1 cellular context compared by ENCODE assay signal in the genomic region with DNA sequence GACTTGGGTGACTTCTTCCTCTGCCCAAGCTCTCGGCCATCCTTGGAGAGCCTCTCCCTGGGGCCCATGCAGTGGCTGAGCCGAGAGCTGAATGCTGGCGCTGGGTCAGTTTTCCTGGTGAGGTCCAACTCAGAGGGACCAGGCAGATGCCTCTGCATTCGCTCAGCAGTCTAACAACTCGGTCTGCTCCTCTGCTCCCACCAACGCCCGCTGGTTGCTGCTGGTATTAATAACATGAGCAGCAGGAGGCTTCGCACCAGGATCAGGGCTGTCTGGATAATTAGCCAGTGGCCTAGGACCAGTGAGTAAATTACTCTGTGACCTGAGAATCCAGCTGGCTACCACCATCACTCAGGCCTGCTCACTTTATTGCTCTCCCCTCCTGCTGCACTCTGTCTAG.
TF ChIP-seq lines count a peak whose summit lies in the region.

No MANE protein-coding gene starts in this region.

TF ChIP-seq in HepG2, 621 proteins besides CTCF, POLR2A, EP300 and RAD21 (continued from another document):
- TF ChIP-seq, protein P1, sequence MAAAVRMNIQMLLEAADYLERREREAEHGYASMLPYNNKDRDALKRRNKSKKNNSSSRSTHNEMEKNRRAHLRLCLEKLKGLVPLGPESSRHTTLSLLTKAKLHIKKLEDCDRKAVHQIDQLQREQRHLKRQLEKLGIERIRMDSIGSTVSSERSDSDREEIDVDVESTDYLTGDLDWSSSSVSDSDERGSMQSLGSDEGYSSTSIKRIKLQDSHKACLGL (CRISPR knock-in tag; IDR thresholded peaks at IDR 0.05): no peak
- no peak for TF ChIP-seq ETV6 (CRISPR knock-in tag; conservative IDR thresholded peaks at IDR 0.05)
- TF ChIP-seq RBM39 (IDR thresholded peaks at IDR 0.05; ENCODE audit: low read depth, low read length, poor library complexity, severe bottlenecking): no peak
- no peak for TF ChIP-seq CERS6 (CRISPR knock-in tag; IDR thresholded peaks at IDR 0.05)
- no peak for TF ChIP-seq NCOR1 (IDR thresholded peaks at IDR 0.05; ENCODE audit: borderline replicate concordance, low read length)
- TF ChIP-seq ZHX2 (IDR thresholded peaks at IDR 0.05; ENCODE audit: low read depth): no peak
- no peak for TF ChIP-seq ZHX2 (CRISPR knock-in tag; IDR thresholded peaks at IDR 0.05; ENCODE audit: borderline replicate concordance)
- no peak for TF ChIP-seq ZNF431 (CRISPR knock-in tag; IDR thresholded peaks at IDR 0.05; ENCODE audit: borderline replicate concordance, low read depth)
